ENCODE assay signal across 18 cellular contexts in the genomic region with DNA sequence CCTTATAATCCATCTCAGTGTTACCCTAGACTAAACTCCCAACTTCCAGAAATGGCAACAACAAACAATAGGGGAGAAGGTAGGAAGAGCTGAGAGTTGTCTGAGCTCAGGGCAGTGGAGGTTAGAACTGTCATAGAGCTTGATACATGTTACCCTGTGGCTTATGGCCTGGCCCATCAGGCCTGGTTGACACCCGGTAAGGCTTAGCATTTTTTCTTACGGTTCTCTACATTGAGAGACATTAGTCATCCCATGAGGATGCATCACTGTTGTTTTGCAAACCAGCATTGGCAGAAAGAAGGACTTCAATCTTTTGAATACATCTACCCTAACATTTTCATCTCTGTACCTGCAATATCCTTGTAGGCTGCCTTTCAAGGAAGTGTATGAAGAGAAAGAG.
"Had no signal": no experiment of that assay in that cellular context is flagged by ENCODE, and none has a peak within 500 bp of the region (broad histone marks: within the 10 kb centered on the region; RNA-seq: fewer than 3 reads in every experiment).

No MANE protein-coding gene starts in this region.

- H3K4me1 Mint-ChIP-seq: naive B cell; stimulated activated naive CD8-positive, alpha-beta T cell treated with anti-CD3 and anti-CD28 coated beads, Interleukin-15, amount 100 ng/mL, for 72 hours had no signal

- ATAC-seq: effector memory CD8-positive, alpha-beta T cell; mucosa of descending colon; psoas muscle; right cardiac atrium; stimulated activated naive CD8-positive, alpha-beta T cell treated with anti-CD3 and anti-CD28 coated beads, Interleukin-15, amount 100 ng/mL, for 72 hours; T-cell had no signal

- H3K27ac Mint-ChIP-seq: activated CD4-positive, alpha-beta memory T cell treated with anti-CD3 and anti-CD28 coated beads, Interleukin-2, amount 10 ng/mL, durations not matched to agents 7 days and 5 days; stimulated activated naive CD8-positive, alpha-beta T cell treated with anti-CD3 and anti-CD28 coated beads, Interleukin-15, amount 100 ng/mL, for 72 hours; T-cell; type B pancreatic cell had no signal

- H3K9me3 Mint-ChIP-seq: activated CD4-positive, alpha-beta memory T cell treated with anti-CD3 and anti-CD28 coated beads, Interleukin-2, amount 10 ng/mL, durations not matched to agents 7 days and 5 days; effector memory CD8-positive, alpha-beta T cell; naive B cell; T-cell; type B pancreatic cell had no signal

- H3K4me3 Mint-ChIP-seq: activated CD4-positive, alpha-beta memory T cell treated with anti-CD3 and anti-CD28 coated beads, Interleukin-2, amount 10 ng/mL, durations not matched to agents 7 days and 5 days; effector memory CD8-positive, alpha-beta T cell; naive B cell; stimulated activated naive CD8-positive, alpha-beta T cell treated with anti-CD3 and anti-CD28 coated beads, Interleukin-15, amount 100 ng/mL, for 72 hours; T-cell; type B pancreatic cell had no signal

- H3K27me3 Mint-ChIP-seq: activated CD4-positive, alpha-beta memory T cell treated with anti-CD3 and anti-CD28 coated beads, Interleukin-2, amount 10 ng/mL, durations not matched to agents 7 days and 5 days; effector memory CD8-positive, alpha-beta T cell; naive B cell; stimulated activated naive CD8-positive, alpha-beta T cell treated with anti-CD3 and anti-CD28 coated beads, Interleukin-15, amount 100 ng/mL, for 72 hours; T-cell; type B pancreatic cell had no signal

- DNase-seq: activated CD4-positive, alpha-beta memory T cell treated with anti-CD3 and anti-CD28 coated beads, Interleukin-2, amount 10 ng/mL, durations not matched to agents 7 days and 5 days; activated CD4-positive, alpha-beta T cell treated with anti-CD3 and anti-CD28 coated beads for 48 hours; activated CD4-positive, CD25-positive, alpha-beta regulatory T cell; activated effector memory CD4-positive, alpha-beta T cell treated with Interleukin-2 at 50 U/mL for 16 hours; activated naive CD4-positive, alpha-beta T cell treated with anti-CD3 and anti-CD28 coated beads, Interleukin-2, amount 50 U/mL, for 16 hours; activated T-cell treated with anti-CD3 and anti-CD28 coated beads, Interleukin-2, amount 50 U/mL, for 1 hour; effector memory CD8-positive, alpha-beta T cell; head of caudate nucleus; mesenchymal stem cell; mucosa of descending colon; naive B cell; ovary; psoas muscle; right cardiac atrium; stimulated activated CD4-positive, alpha-beta T cell treated with anti-CD3 and anti-CD28 coated beads, Interleukin-2, amount 100 ng/mL, for 48 hours; stimulated activated naive CD8-positive, alpha-beta T cell treated with anti-CD3 and anti-CD28 coated beads, Interleukin-15, amount 100 ng/mL, for 72 hours; T-cell had no signal
